Comparison of ENCODE assay signal across 8 cellular contexts in the genomic region with DNA sequence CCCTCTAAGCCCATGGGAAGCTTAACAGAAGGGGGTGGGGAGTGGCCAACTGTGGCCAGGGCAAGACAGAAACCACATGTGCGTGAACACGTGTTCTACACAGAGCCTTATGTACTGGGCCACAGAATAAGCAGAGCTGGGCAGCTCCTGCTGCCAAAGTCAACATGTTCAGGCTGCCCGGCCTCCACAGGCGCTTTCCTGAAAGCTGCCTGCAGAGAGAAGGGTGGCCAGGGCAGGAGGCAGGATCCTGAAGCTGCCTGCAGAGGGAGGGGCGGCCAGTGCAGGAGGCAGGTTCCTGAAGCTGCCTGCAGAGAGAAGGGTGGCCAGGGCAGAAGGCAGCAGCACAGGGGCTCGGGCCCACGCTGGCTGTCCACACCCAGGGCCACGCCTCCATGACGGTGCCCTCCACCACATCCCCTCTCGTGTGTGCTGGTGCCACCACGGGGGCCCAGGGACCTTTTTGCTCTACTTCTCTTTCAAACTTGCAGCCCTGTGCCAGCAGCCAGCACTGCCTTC.
A peak's percentile ranks its signal among the peaks of the same experiment; 100 is the strongest.
DNase-seq lines count a peak whose midpoint lies in the region; ATAC-seq and TF ChIP-seq lines count a peak whose summit lies in the region.

No MANE protein-coding gene starts in this region.

- TF ChIP-seq CTCF in cardiac fibroblast (IDR thresholded peaks at IDR 0.05; ENCODE audit: low read depth, low read length) (peak; percentile 6), right lobe of liver (IDR thresholded peaks at IDR 0.05) (peak in 2 of 4 donors; percentile 24 to 26)

- peak; percentile 53 for DNase-seq in COLO668 (lab: John Stamatoyannopoulos, UW; ENCODE audit: unreplicated experiment)
- peak; percentile 60 for DNase-seq in NCI-H2196 (lab: John Stamatoyannopoulos, UW; ENCODE audit: unreplicated experiment)
- DNase-seq in cardiac fibroblast (ENCODE audit: low read depth in 2 of 2), result peak; percentile 90 to 91
- DNase-seq in right lobe of liver, result peak; percentile 84 to 94 (median 93)
- DNase-seq in SKM-1 (lab: John Stamatoyannopoulos, UW; ENCODE audit: unreplicated experiment), result no peak

- peaks cover 0 to 84% (median 43%) of the 10 kb centered on the region in 4 donors for H3K4me1 ChIP-seq in right lobe of liver
- peaks cover 46% of the 10 kb centered on the region for H3K4me1 ChIP-seq in thymus (ENCODE audit: control insufficient read depth, insufficient read depth, low read length)

- H3K36me3 ChIP-seq in right lobe of liver (no peaks in the 10 kb centered on the region), thymus (ENCODE audit: control insufficient read depth, insufficient read depth) (peaks cover 7% of the 10 kb centered on the region)

- no peak overlapping the region for H3K4me3 ChIP-seq in cardiac fibroblast (replicated peaks in 1 of 2; ENCODE audit: low read depth in 2 of 2, low read length in 2 of 2)
- H3K4me3 ChIP-seq in right lobe of liver, result no peak overlapping the region
- no peak overlapping the region for H3K4me3 ChIP-seq in thymus (ENCODE audit: low read length)

- no peak for TF ChIP-seq POLR2A in right lobe of liver (IDR thresholded peaks at IDR 0.05)

- H3K9me3 ChIP-seq in right lobe of liver (no peaks in the 10 kb centered on the region), thymus (ENCODE audit: control insufficient read depth) (no peaks in the 10 kb centered on the region)

- ATAC-seq in right lobe of liver (peak; percentile 81 to 89 (median 86)), HG03039 (IDR thresholded peaks at IDR 0.05; ENCODE audit: unreplicated experiment) (no peak), GM21737 (IDR thresholded peaks at IDR 0.05; ENCODE audit: unreplicated experiment) (no peak)

- WGBS in right lobe of liver (ENCODE audit: insufficient coverage, low coverage, low lambda C conversion rate, missing lambda C conversion rate), result 0% methylated on average over 3 of the region's 11 CpGs
- WGBS in thymus, result 41% methylated on average over 11 of the region's 11 CpGs

- intact Hi-C loops in right lobe of liver (cut with DNase I), result loop anchor here in 1 of 2 donors (2.0 kb wide), 1 partner anchor 16 kb away; no protein-coding TSS in a partner anchor

- H3K27me3 ChIP-seq in right lobe of liver (no peaks in the 10 kb centered on the region), thymus (ENCODE audit: control insufficient read depth, insufficient read depth) (no peaks in the 10 kb centered on the region)

- H3K27ac ChIP-seq in right lobe of liver, result peak overlapping the region in 2 of 3 donors; percentile 32 to 73
- H3K27ac ChIP-seq in thymus (ENCODE audit: low read depth), result peak overlapping the region; percentile 38

Comparison
In these comparisons a context has a peak if more than half of its experiments do, and no peak if none do; other contexts are left out.
1. ATAC-seq: peak in right lobe of liver (4 of 4); none in HG03039 (single experiment) and GM21737 (single experiment).